27 cellular contexts compared by ENCODE assay signal in genomic region chr19:38778733-38779132, GRCh38. TPM values are rescaled to one million over a fixed set of nuclear protein-coding genes. Genes with fewer than 3 reads are reported as not detected.
DNase-seq lines count a peak whose midpoint lies in the region; FAIRE-seq and TF ChIP-seq lines count a peak whose summit lies in the region.
"Had no signal": no experiment of that assay in that cellular context is flagged by ENCODE, and none has a peak within 500 bp of the region (broad histone marks: within the 10 kb centered on the region; RNA-seq: fewer than 3 reads in every experiment).

No MANE protein-coding gene starts in this region.

- TF ChIP-seq CTCF in endothelial cell of umbilical vein (IDR thresholded peaks at IDR 0.05; ENCODE audit: extremely low read depth in 1 of 2, insufficient read depth in 1 of 2, low read depth in 1 of 2, low read length in 2 of 2): no peak
- TF ChIP-seq CTCF in spleen (IDR thresholded peaks at IDR 0.05 in 8 of 11, conservative IDR thresholded peaks at IDR 0.05 in 3 of 11): no peak

- DNase-seq in HuH-7 (ENCODE audit: low spot score) (peak; percentile 2), endothelial cell of umbilical vein (ENCODE audit: low read depth, low spot score) (no peak), spleen (peak; percentile 88), G401 (ENCODE audit: low spot score) (no peak)
- no peak for DNase-seq in activated T-cell treated with anti-CD3 and anti-CD28 coated beads, Interleukin-2, amount 50 U/mL, for 48 hours
- no peak for DNase-seq in NK-92 treated with Interleukin-12 subunit alpha and Interleukin-12 subunit beta, amount 100 ng/mL, for 24 hours (lab: John Stamatoyannopoulos, UW)
- DNase-seq: AML-193; CD4-positive, alpha-beta T cell; NCI-H1048; NCI-H1417; NCI-H1694 treated with DMSO at 0.1 percent for 48 hours; NCI-H2081; NCI-H2227 treated with DMSO at 0.1 percent for 48 hours; NCI-H526 treated with DMSO at 0.1 percent for 48 hours; Right ventricle myocardium superior; RPMI8226; T-cell had no signal

- H3K9me1 ChIP-seq in endothelial cell of umbilical vein (replicated peaks; ENCODE audit: control insufficient read depth, extremely low read depth, insufficient read depth, low read length): no peaks in the 10 kb centered on the region

- H3K9me3 ChIP-seq in endothelial cell of umbilical vein (replicated peaks; ENCODE audit: control insufficient read depth, insufficient read depth, low read length) (no peaks in the 10 kb centered on the region), spleen (no peaks in the 10 kb centered on the region)
- H3K9me3 ChIP-seq: BLaER1 treated with 17β-estradiol and CSF1 and Interleukin-3, amounts not matched to agents 10 nM and 100 nM had no signal

- POLR2A ChIA-PET in endothelial cell of umbilical vein (lab: Charles Lee): interaction anchor here (0.5 kb wide), 1 partner anchor 30 kb away, joined by 4 read pairs; no protein-coding TSS in a partner anchor

- no TSS peak for BruUV-seq in endothelial cell of umbilical vein (replicated peaks; lab: Mats Ljungman, UMichigan)

- intact Hi-C loops in endothelial cell of umbilical vein (cut with micrococcal nuclease) (no loop called here), spleen (cut with DNase I; ENCODE audit: low total_unique reads) (loop anchor here (10.0 kb wide), 1 partner anchor 46 kb away; no protein-coding TSS in a partner anchor)

- no peak for TF ChIP-seq POLR2A in endothelial cell of umbilical vein (IDR thresholded peaks at IDR 0.05; ENCODE audit: low read depth, low read length)
- no peak for TF ChIP-seq POLR2A in spleen (IDR thresholded peaks at IDR 0.05)

- H3K27me3 ChIP-seq in endothelial cell of umbilical vein (ENCODE audit: control insufficient read depth in 2 of 2, insufficient read depth in 2 of 2, low read length in 2 of 2) (peaks cover 0 to 5% of the 10 kb centered on the region in 2 experiments), spleen (replicated peaks in 1 of 7) (peaks cover 0 to 4% (median 0%) of the 10 kb centered on the region in 7 donors)
- H3K27me3 ChIP-seq: BLaER1 treated with 17β-estradiol and CSF1 and Interleukin-3, amounts not matched to agents 10 nM and 100 nM had no signal

- H3K27ac ChIP-seq in endothelial cell of umbilical vein (ENCODE audit: insufficient read depth, low read depth, low read length) (no peak overlapping the region), spleen (peak overlapping the region in 7 of 8 donors; percentile 47 to 80 (median 76))
- H3K27ac ChIP-seq: BLaER1 treated with 17β-estradiol and CSF1 and Interleukin-3, amounts not matched to agents 10 nM and 100 nM; KMS-11 had no signal

- dilution Hi-C loops in endothelial cell of umbilical vein (cut with MboI; ENCODE audit: extremely low pct_ligation_motif_present, low sequenced_read_pairs): no loop called here

- H3K4me2 ChIP-seq in endothelial cell of umbilical vein (ENCODE audit: insufficient read depth, low read length): no peak overlapping the region
- H3K4me2 ChIP-seq: BLaER1 treated with 17β-estradiol and CSF1 and Interleukin-3, amounts not matched to agents 10 nM and 100 nM; KMS-11 had no signal

- FAIRE-seq in endothelial cell of umbilical vein (lab: Jason Lieb, UNC): no peak
- FAIRE-seq: A204.1, D721Med, GM18507 had no signal

- no peaks in the 10 kb centered on the region for H3K36me3 ChIP-seq in endothelial cell of umbilical vein (ENCODE audit: control insufficient read depth in 2 of 2, extremely low read depth in 1 of 2, insufficient read depth in 2 of 2, low read length in 2 of 2)
- no peaks in the 10 kb centered on the region for H3K36me3 ChIP-seq in spleen
- H3K36me3 ChIP-seq: BLaER1 treated with 17β-estradiol and CSF1 and Interleukin-3, amounts not matched to agents 10 nM and 100 nM had no signal

- H3K4me1 ChIP-seq in endothelial cell of umbilical vein (ENCODE audit: control insufficient read depth, extremely low read depth, insufficient read depth, low read length) (peaks cover 2% of the 10 kb centered on the region), spleen (peaks cover 0 to 18% (median 0%) of the 10 kb centered on the region in 6 donors)

- WGBS in spleen, 5 donors: 47 to 74% (median 62%) methylated on average over 7 of the region's 7 CpGs

- in situ Hi-C loops in G401 (cut with HindIII; ENCODE audit: low sequenced_read_pairs): no loop called here

- H3K79me2 ChIP-seq in endothelial cell of umbilical vein (ENCODE audit: control insufficient read depth, insufficient read depth, low read length): no peaks in the 10 kb centered on the region

- H3K9ac ChIP-seq in endothelial cell of umbilical vein (replicated peaks; ENCODE audit: extremely low read depth, insufficient read depth, low read length): no peak overlapping the region
- H3K9ac ChIP-seq: BLaER1 treated with 17β-estradiol and CSF1 and Interleukin-3, amounts not matched to agents 10 nM and 100 nM; KMS-11 had no signal

- CTCF ChIA-PET in endothelial cell of umbilical vein (lab: Charles Lee): interaction anchor here (0.6 to 1.1 kb wide), 5 partner anchors 9 to 94 kb away, joined by 3 to 8 read pairs (median 4); no protein-coding TSS in a partner anchor

- peak overlapping the region; percentile 8 for H2AFZ ChIP-seq in endothelial cell of umbilical vein (ENCODE audit: low read depth, low read length)

- H4K20me1 ChIP-seq in endothelial cell of umbilical vein (replicated peaks; ENCODE audit: control insufficient read depth, extremely low read depth, insufficient read depth, low read length): no peaks in the 10 kb centered on the region
- H4K20me1 ChIP-seq: BLaER1 treated with 17β-estradiol and CSF1 and Interleukin-3, amounts not matched to agents 10 nM and 100 nM had no signal

- H3K4me3 ChIP-seq in endothelial cell of umbilical vein (replicated peaks in 1 of 3; ENCODE audit: insufficient read depth in 1 of 3, low read depth in 1 of 3, low read length in 3 of 3) (no peak overlapping the region), spleen (no peak overlapping the region)
- H3K4me3 ChIP-seq: BLaER1 treated with 17β-estradiol and CSF1 and Interleukin-3, amounts not matched to agents 10 nM and 100 nM had no signal

RNA-seq across cellular contexts. Expression of gene LGALS7, which starts 5.4 kb away (rescaled TPM):
- total RNA-seq in endothelial cell of umbilical vein: not detected in 2 replicates
- not detected in 2 replicates for polyA plus RNA-seq in endothelial cell of umbilical vein
- polyA plus RNA-seq in endothelial cell of umbilical vein (2011; cell fraction: cytosol; rRNA removed): not detected in 2 replicates
- not detected in 2 replicates for polyA plus RNA-seq in endothelial cell of umbilical vein (2011; cell fraction: nucleus; rRNA removed)
- polyA plus RNA-seq in endothelial cell of umbilical vein (2012): not detected in 2 replicates
- polyA minus RNA-seq in endothelial cell of umbilical vein: not detected in 2 replicates
- polyA minus RNA-seq in endothelial cell of umbilical vein (2011; cell fraction: cytosol; rRNA and poly(A)+ RNA removed): not detected
- not detected in 2 replicates for polyA minus RNA-seq in endothelial cell of umbilical vein (2011; cell fraction: nucleus; rRNA and poly(A)+ RNA removed)
- 1 to 10 TPM in 1 of 7 donors, not detected in 6; 4.4 TPM for total RNA-seq in spleen
- polyA plus RNA-seq in spleen: 1 to 10 TPM in 2 of 3 donors, under 1 TPM in 1; 0.52 to 7.4 (median 5.1) TPM
- not detected in 2 replicates for total RNA-seq in G401 (2014; rRNA removed; shearing (Covaris generic))
- total RNA-seq: CD4-positive, alpha-beta T cell; H4; HT1080; NCI-H460; Right ventricle myocardium superior; SK-MEL-5; T-cell had no signal
- polyA plus RNA-seq: AG04450 had no signal

RNA-seq across cellular contexts. Expression of gene LGALS7B, which starts 10.3 kb away (rescaled TPM):
- not detected in 2 replicates for total RNA-seq in endothelial cell of umbilical vein
- not detected in 2 replicates for polyA plus RNA-seq in endothelial cell of umbilical vein
- not detected in 2 replicates for polyA plus RNA-seq in endothelial cell of umbilical vein (2011; cell fraction: cytosol; rRNA removed)
- 0.81 TPM in 1 of 2 replicates, not detected in the other for polyA plus RNA-seq in endothelial cell of umbilical vein (2011; cell fraction: nucleus; rRNA removed)
- not detected in 2 replicates for polyA plus RNA-seq in endothelial cell of umbilical vein (2012)
- not detected in 2 replicates for polyA minus RNA-seq in endothelial cell of umbilical vein
- polyA minus RNA-seq in endothelial cell of umbilical vein (2011; cell fraction: cytosol; rRNA and poly(A)+ RNA removed): not detected
- polyA minus RNA-seq in endothelial cell of umbilical vein (2011; cell fraction: nucleus; rRNA and poly(A)+ RNA removed): not detected in 2 replicates
- 10 to 100 TPM in 2 of 7 donors, 1 to 10 TPM in 2, not detected in 3; 1.1 to 60.3 (median 17.5) TPM for total RNA-seq in spleen
- polyA plus RNA-seq in spleen: 100 to 1,000 TPM in 2 of 3 donors, 1 to 10 TPM in 1; 1.1 to 167 (median 116) TPM
- not detected in 2 replicates for total RNA-seq in G401 (2014; rRNA removed; shearing (Covaris generic))
- total RNA-seq: CD4-positive, alpha-beta T cell; H4; HT1080; NCI-H460; Right ventricle myocardium superior; SK-MEL-5; T-cell had no signal
- polyA plus RNA-seq: AG04450 had no signal

RNA-seq across cellular contexts. Expression of gene LGALS4, which starts 34.0 kb away (rescaled TPM):
- 0.44 TPM in 1 of 2 replicates, not detected in the other for total RNA-seq in endothelial cell of umbilical vein
- 0.19 and 0.22 TPM in 2 replicates for polyA plus RNA-seq in endothelial cell of umbilical vein
- polyA plus RNA-seq in endothelial cell of umbilical vein (2011; cell fraction: cytosol; rRNA removed): not detected in 2 replicates
- polyA plus RNA-seq in endothelial cell of umbilical vein (2011; cell fraction: nucleus; rRNA removed): 0.91 and 1.5 TPM in 2 replicates
- 0.53 TPM in 1 of 2 replicates, not detected in the other for polyA plus RNA-seq in endothelial cell of umbilical vein (2012)
- polyA minus RNA-seq in endothelial cell of umbilical vein: not detected in 2 replicates
- not detected for polyA minus RNA-seq in endothelial cell of umbilical vein (2011; cell fraction: cytosol; rRNA and poly(A)+ RNA removed)
- polyA minus RNA-seq in endothelial cell of umbilical vein (2011; cell fraction: nucleus; rRNA and poly(A)+ RNA removed): 0.72 TPM in 1 of 2 replicates, not detected in the other
- 1 to 10 TPM; 1.1 to 7.5 (median 2.8) TPM for total RNA-seq in spleen
- polyA plus RNA-seq in spleen: 1 to 10 TPM; 2.9 to 9.6 (median 9.3) TPM
- not detected in 2 replicates for total RNA-seq in G401 (2014; rRNA removed; shearing (Covaris generic))
- total RNA-seq: NCI-H460, SK-MEL-5 had no signal

RNA-seq across cellular contexts. Expression of gene CAPN12, which starts 34.5 kb away (rescaled TPM):
- not detected in 2 replicates for total RNA-seq in endothelial cell of umbilical vein
- polyA plus RNA-seq in endothelial cell of umbilical vein: 0.35 and 0.45 TPM in 2 replicates
- 0.18 and 0.23 TPM in 2 replicates for polyA plus RNA-seq in endothelial cell of umbilical vein (2011; cell fraction: cytosol; rRNA removed)
- polyA plus RNA-seq in endothelial cell of umbilical vein (2011; cell fraction: nucleus; rRNA removed): 1.5 and 5.0 TPM in 2 replicates
- 0.11 and 0.65 TPM in 2 replicates for polyA plus RNA-seq in endothelial cell of umbilical vein (2012)
- 0.19 and 0.32 TPM in 2 replicates for polyA minus RNA-seq in endothelial cell of umbilical vein
- not detected for polyA minus RNA-seq in endothelial cell of umbilical vein (2011; cell fraction: cytosol; rRNA and poly(A)+ RNA removed)
- not detected in 2 replicates for polyA minus RNA-seq in endothelial cell of umbilical vein (2011; cell fraction: nucleus; rRNA and poly(A)+ RNA removed)
- 10 to 100 TPM in 5 of 7 donors, 1 to 10 TPM in 2; 9.0 to 25.6 (median 12.6) TPM for total RNA-seq in spleen
- polyA plus RNA-seq in spleen: 10 to 100 TPM; 15.2 to 33.3 (median 29.1) TPM
- 5.3 and 5.8 TPM in 2 replicates for total RNA-seq in G401 (2014; rRNA removed; shearing (Covaris generic))
- total RNA-seq: H4, Right ventricle myocardium superior, SK-MEL-5 had no signal

RNA-seq across cellular contexts. Expression of gene ECH1, which starts 52.9 kb away (rescaled TPM):
- 62.5 and 69.7 TPM in 2 replicates for total RNA-seq in endothelial cell of umbilical vein
- 71.8 and 74.1 TPM in 2 replicates for polyA plus RNA-seq in endothelial cell of umbilical vein
- 52.3 and 57.0 TPM in 2 replicates for polyA plus RNA-seq in endothelial cell of umbilical vein (2011; cell fraction: cytosol; rRNA removed)
- polyA plus RNA-seq in endothelial cell of umbilical vein (2011; cell fraction: nucleus; rRNA removed): 38.2 and 39.7 TPM in 2 replicates
- 75.4 and 111 TPM in 2 replicates for polyA plus RNA-seq in endothelial cell of umbilical vein (2012)
- polyA minus RNA-seq in endothelial cell of umbilical vein: 49.6 and 51.8 TPM in 2 replicates
- 68.2 TPM for polyA minus RNA-seq in endothelial cell of umbilical vein (2011; cell fraction: cytosol; rRNA and poly(A)+ RNA removed)
- 11.0 and 11.4 TPM in 2 replicates for polyA minus RNA-seq in endothelial cell of umbilical vein (2011; cell fraction: nucleus; rRNA and poly(A)+ RNA removed)
- 100 to 1,000 TPM; 119 to 293 (median 191) TPM for total RNA-seq in spleen
- 100 to 1,000 TPM; 196 to 370 (median 216) TPM for polyA plus RNA-seq in spleen
- 210 and 267 TPM in 2 replicates for total RNA-seq in G401 (2014; rRNA removed; shearing (Covaris generic))

Comparison
In these comparisons a context has a peak if more than half of its experiments do, and no peak if none do; other contexts are left out.
1. DNase-seq: peak in HuH-7 (single experiment) and spleen (single experiment); none in endothelial cell of umbilical vein (single experiment), activated T-cell treated with anti-CD3 and anti-CD28 coated beads, Interleukin-2, amount 50 U/mL, for 48 hours (0 of 2), G401 (single experiment) and NK-92 treated with Interleukin-12 subunit alpha and Interleukin-12 subunit beta, amount 100 ng/mL, for 24 hours (single experiment).